15 cellular contexts compared by ENCODE assay signal in genomic region chr5:170348069-170348702, GRCh38. TPM values are rescaled to one million over a fixed set of nuclear protein-coding genes. Genes with fewer than 3 reads are reported as not detected.
DNase-seq lines count a peak whose midpoint lies in the region; ATAC-seq and TF ChIP-seq lines count a peak whose summit lies in the region.
"Had no signal": no experiment of that assay in that cellular context is flagged by ENCODE, and none has a peak within 500 bp of the region (broad histone marks: within the 10 kb centered on the region; RNA-seq: fewer than 3 reads in every experiment).

No MANE protein-coding gene starts in this region.

- peak; percentile 62 to 65 for TF ChIP-seq CTCF in brain (conservative IDR thresholded peaks at IDR 0.05)
- peak in 8 of 9 donors; percentile 7 to 56 (median 35) for TF ChIP-seq CTCF in heart right ventricle (IDR thresholded peaks at IDR 0.05)
- TF ChIP-seq CTCF in tibial artery (IDR thresholded peaks at IDR 0.05): peak; percentile 33 to 46

- H3K4me1 ChIP-seq in heart right ventricle (peaks cover 0 to 23% (median 9%) of the 10 kb centered on the region in 9 donors), tibial artery (peaks cover 0 to 5% (median 0%) of the 10 kb centered on the region in 4 donors)
- H3K4me1 ChIP-seq: A549, SJCRH30 had no signal

- peak overlapping the region in 3 of 5 experiments; percentile 18 to 84 (median 24) for H3K27ac Mint-ChIP-seq in brain
- H3K27ac Mint-ChIP-seq: activated B cell treated with CpG ODN at 0.5 μM for 24 hours had no signal

- no peaks in the 10 kb centered on the region for H3K36me3 ChIP-seq in heart right ventricle
- no peaks in the 10 kb centered on the region for H3K36me3 ChIP-seq in tibial artery
- H3K36me3 ChIP-seq: SJCRH30, thoracic aorta had no signal

- peaks cover 0 to 23% (median 5%) of the 10 kb centered on the region in 5 experiments for H3K9me3 Mint-ChIP-seq in brain
- H3K9me3 Mint-ChIP-seq: activated B cell treated with CpG ODN at 0.5 μM for 24 hours had no signal

- H3K27me3 Mint-ChIP-seq in brain: peaks cover 23% of the 10 kb centered on the region

- H3K4me3 ChIP-seq in heart right ventricle (no peak overlapping the region), tibial artery (no peak overlapping the region)
- H3K4me3 ChIP-seq: A549, SJCRH30, thoracic aorta had no signal

- peaks cover 20% of the 10 kb centered on the region for H3K4me1 Mint-ChIP-seq in brain
- H3K4me1 Mint-ChIP-seq: activated B cell treated with CpG ODN at 0.5 μM for 24 hours had no signal

- H3K9me3 ChIP-seq in heart right ventricle (peaks cover 0 to 11% (median 0%) of the 10 kb centered on the region in 11 donors), tibial artery (peaks cover 0 to 7% (median 0%) of the 10 kb centered on the region in 3 donors)
- H3K9me3 ChIP-seq: SJCRH30 had no signal

- H3K36me3 Mint-ChIP-seq in brain: no peaks in the 10 kb centered on the region

- 41 to 48% methylated on average over 11 of the region's 11 CpGs for WGBS in heart right ventricle, 2 donors

- intact Hi-C loops in heart right ventricle (cut with DNase I): loop anchor here in 6 of 10 donors (5.0 to 10.0 kb wide), 4 partner anchors 71 to 123 kb away; no protein-coding TSS in a partner anchor
- intact Hi-C loops in tibial artery (cut with DNase I; ENCODE audit: low total_unique reads): no loop called here

- peak; percentile 20 for DNase-seq in NOMO-1 treated with DMSO at 0.1 percent for 48 hours (lab: John Stamatoyannopoulos, UW; ENCODE audit: unreplicated experiment)
- DNase-seq in NOMO-1 treated with dmso at 0.1 percent for 144 hours (lab: John Stamatoyannopoulos, UW; ENCODE audit: unreplicated experiment): no peak
- no peak for DNase-seq in heart right ventricle
- no peak for DNase-seq in tibial artery
- DNase-seq in T-helper 1 cell: no peak
- DNase-seq in globus pallidus (ENCODE audit: low spot score): no peak
- DNase-seq: activated B cell treated with CpG ODN at 0.5 μM for 24 hours; activated T-cell treated with anti-CD3 and anti-CD28 coated beads, Interleukin-2, amount 50 U/mL, for 48 hours; NCI-H1092; NCI-H510A; SJCRH30 had no signal

- H3K27me3 ChIP-seq in heart right ventricle (peaks cover 0 to 45% (median 20%) of the 10 kb centered on the region in 7 donors), tibial artery (peaks cover 0 to 26% of the 10 kb centered on the region in 2 donors)

- ATAC-seq in heart right ventricle (peak in 6 of 8 donors; percentile 22 to 68 (median 50)), GM18907 (IDR thresholded peaks at IDR 0.05; ENCODE audit: unreplicated experiment) (no peak)
- ATAC-seq: A549 had no signal

- H3K27ac ChIP-seq in heart right ventricle: peak overlapping the region in 3 of 10 donors; percentile 6 to 43 (median 21)
- no peak overlapping the region for H3K27ac ChIP-seq in tibial artery
- H3K27ac ChIP-seq: A549, SJCRH30, thoracic aorta had no signal

- no peak overlapping the region for H3K4me3 Mint-ChIP-seq in brain
- H3K4me3 Mint-ChIP-seq: activated B cell treated with CpG ODN at 0.5 μM for 24 hours had no signal

RNA-seq across cellular contexts. Expression of gene KCNMB1, which starts 41.0 kb away (rescaled TPM):
- polyA plus RNA-seq in brain (ENCODE audit: insufficient read depth, low read depth, low replicate concordance) (0.42 TPM), heart right ventricle (1 to 10 TPM; 1.2 to 2.7 TPM)
- total RNA-seq in heart right ventricle: 1 to 10 TPM in 7 of 10 donors, under 1 TPM in 3; 0.90 to 2.8 (median 1.2) TPM
- total RNA-seq: activated B cell treated with CpG ODN at 0.5 μM for 24 hours, SJCRH30 had no signal
- polyA plus RNA-seq: A549 had no signal

RNA-seq across cellular contexts. Expression of gene LCP2, which starts 50.6 kb away (rescaled TPM):
- polyA plus RNA-seq in brain (ENCODE audit: insufficient read depth, low read depth, low replicate concordance): 2.6 TPM
- 10 to 100 TPM in 2 of 10 donors, 1 to 10 TPM in 8; 3.2 to 35.1 (median 4.6) TPM for total RNA-seq in heart right ventricle
- 1 to 10 TPM; 2.7 to 5.2 TPM for polyA plus RNA-seq in heart right ventricle
- total RNA-seq: SJCRH30 had no signal
- polyA plus RNA-seq: A549 had no signal
